In the genomic region with DNA sequence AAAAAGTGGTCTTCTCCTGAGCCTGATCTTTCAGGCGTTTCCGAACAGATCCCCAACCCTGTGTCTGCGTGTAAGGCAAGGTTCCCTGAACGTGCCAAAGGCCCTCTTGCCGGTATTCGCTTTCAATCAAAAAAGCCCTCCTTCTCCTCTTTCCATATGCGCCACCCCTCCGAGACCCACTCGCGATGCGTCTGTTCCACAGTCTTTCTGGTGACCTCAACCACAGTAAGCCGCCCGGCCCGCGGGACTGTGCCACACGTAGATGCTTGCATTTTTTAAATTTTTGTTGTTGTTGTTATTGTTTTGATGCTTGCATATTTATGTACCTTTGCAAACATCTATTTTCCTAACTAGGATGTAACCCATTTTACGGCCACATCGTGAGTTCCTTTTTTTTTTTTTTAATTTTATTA, we compare ENCODE assay signal across 8 cellular contexts. TPM values are rescaled to one million over a fixed set of nuclear protein-coding genes. Genes with fewer than 3 reads are reported as not detected.
DNase-seq lines count a peak whose midpoint lies in the region; ATAC-seq and TF ChIP-seq lines count a peak whose summit lies in the region.

No MANE protein-coding gene starts in this region.

- no peaks in the 10 kb centered on the region for H3F3A ChIP-seq in PC-3 (ENCODE audit: low read length, unreplicated experiment)

- CTCF ChIA-PET in PC-3 (lab: Charles Lee): interaction anchor here (1.0 to 2.3 kb wide), 5 partner anchors 11 to 50 kb away, joined by 3 to 19 read pairs (median 3); partner anchors contain the start of gene SPHK1

- H3K9me3 ChIP-seq in PC-3 (ENCODE audit: low read length): no peaks in the 10 kb centered on the region
- no peaks in the 10 kb centered on the region for H3K9me3 ChIP-seq in esophagus (ENCODE audit: control insufficient read depth in 2 of 2, insufficient read depth in 1 of 2, low read depth in 1 of 2, low read length in 1 of 2)
- no peaks in the 10 kb centered on the region for H3K9me3 ChIP-seq in ovary

- no peaks in the 10 kb centered on the region for H3K27me3 ChIP-seq in GM06990 (replicated peaks; ENCODE audit: control insufficient read depth, insufficient read depth, low read length)
- H3K27me3 ChIP-seq in PC-3 (ENCODE audit: low read length): no peaks in the 10 kb centered on the region
- no peaks in the 10 kb centered on the region for H3K27me3 ChIP-seq in esophagus (ENCODE audit: control insufficient read depth in 1 of 2, insufficient read depth in 2 of 2, low read length in 2 of 2)
- no peaks in the 10 kb centered on the region for H3K27me3 ChIP-seq in ovary

- H3K27ac ChIP-seq in PC-3 (ENCODE audit: low read length): peak overlapping the region; percentile 81
- peak overlapping the region; percentile 88 to 95 for H3K27ac ChIP-seq in esophagus (ENCODE audit: low read depth in 2 of 2, low read length in 1 of 2)
- H3K27ac ChIP-seq in ovary: no peak overlapping the region

- BruUV-seq in PC-3 (replicated peaks; lab: Mats Ljungman, UMichigan): TSS peak; percentile 75

- peak overlapping the region; percentile 73 for H3K4me3 ChIP-seq in GM06990 (replicated peaks; ENCODE audit: low read depth, low read length)
- peak overlapping the region; percentile 92 for H3K4me3 ChIP-seq in PC-3 (ENCODE audit: low read length)
- peak overlapping the region; percentile 82 to 91 for H3K4me3 ChIP-seq in esophagus (ENCODE audit: low read depth in 1 of 2, low read length in 2 of 2)
- H3K4me3 ChIP-seq in ovary: peak overlapping the region; percentile 83

- no peaks in the 10 kb centered on the region for H3K36me3 ChIP-seq in GM06990 (ENCODE audit: control insufficient read depth, insufficient read depth, low read length)
- no peaks in the 10 kb centered on the region for H3K36me3 ChIP-seq in PC-3 (ENCODE audit: low read depth, low read length)
- H3K36me3 ChIP-seq in esophagus (ENCODE audit: control insufficient read depth in 2 of 2, insufficient read depth in 2 of 2, low read length in 1 of 2): no peaks in the 10 kb centered on the region
- H3K36me3 ChIP-seq in ovary: no peaks in the 10 kb centered on the region

- peak overlapping the region; percentile 90 for H3K4me2 ChIP-seq in PC-3 (ENCODE audit: low read length)

- ATAC-seq in PC-3 (no peak; the same call in 1 of the 2 replicates), GM18867 (IDR thresholded peaks at IDR 0.05; ENCODE audit: unreplicated experiment) (no peak)

- H3K9ac ChIP-seq in PC-3 (ENCODE audit: low read length): peak overlapping the region; percentile 78

- TF ChIP-seq EP300 in ovary (IDR thresholded peaks at IDR 0.05): no peak

- POLR2A ChIA-PET in PC-3 (lab: Charles Lee; ENCODE audit: unreplicated experiment): interaction anchor here (0.7 to 1.0 kb wide), 2 partner anchors 16 to 59 kb away, joined by 4 to 13 read pairs; no protein-coding TSS in a partner anchor

- peak overlapping the region; percentile 94 for H2AFZ ChIP-seq in PC-3 (ENCODE audit: low read length)

- DNase-seq in GM06990 (ENCODE audit: extremely low read depth, insufficient read length): no peak
- DNase-seq in PC-3: no peak
- DNase-seq in ovary: no peak
- no peak for DNase-seq in NCI-H146 (lab: John Stamatoyannopoulos, UW)
- DNase-seq in epidermal melanocyte (ENCODE audit: insufficient read length, low spot score): no peak
- DNase-seq in UCSD-AML1 (lab: John Stamatoyannopoulos, UW; ENCODE audit: unreplicated experiment): no peak

- peaks cover 24% of the 10 kb centered on the region for H3K4me1 ChIP-seq in PC-3 (ENCODE audit: insufficient read depth, low read length)
- peaks cover 0 to 3% of the 10 kb centered on the region in 2 donors for H3K4me1 ChIP-seq in esophagus (ENCODE audit: control insufficient read depth in 2 of 2, insufficient read depth in 2 of 2, low read length in 1 of 2)
- H3K4me1 ChIP-seq in ovary (ENCODE audit: insufficient read depth): peaks cover 3% of the 10 kb centered on the region

- H3K9me2 ChIP-seq in PC-3 (replicated peaks; ENCODE audit: low read length): no peaks in the 10 kb centered on the region

- peaks cover 40% of the 10 kb centered on the region for H3K79me2 ChIP-seq in PC-3 (ENCODE audit: low read length)

- no peak for TF ChIP-seq POLR2A in ovary (IDR thresholded peaks at IDR 0.05)

- 2% methylated on average over 18 of the region's 18 CpGs for WGBS in esophagus, 2 donors
- 1% methylated on average over 18 of the region's 18 CpGs for WGBS in ovary, 3 donors

- TF ChIP-seq CTCF in GM06990 (IDR thresholded peaks at IDR 0.05; ENCODE audit: insufficient read depth, low read length, poor library complexity, severe bottlenecking) (no peak), PC-3 (conservative IDR thresholded peaks at IDR 0.05; ENCODE audit: low read depth, low read length) (no peak), ovary (IDR thresholded peaks at IDR 0.05) (no peak)

- H4K20me1 ChIP-seq in PC-3 (ENCODE audit: low read length): no peaks in the 10 kb centered on the region

- intact Hi-C loops in PC-3 (cut with micrococcal nuclease) (loop anchor here (2.0 to 5.0 kb wide), 2 partner anchors 16 to 33 kb away; no protein-coding TSS in a partner anchor), ovary (cut with DNase I) (no loop called here)

RNA-seq across cellular contexts. Expression of gene PRPSAP1, which starts 0.6 kb away (rescaled TPM):
- total RNA-seq in PC-3 (2014; rRNA removed) (43.9 and 47.8 TPM in 2 replicates), ovary (10 to 100 TPM; 26.1 to 50.4 (median 44.5) TPM)
- polyA plus RNA-seq in esophagus (10 to 100 TPM; 34.8 to 43.1 TPM), ovary (10 to 100 TPM; 42.9 to 57.9 TPM)

RNA-seq across cellular contexts. Expression of gene SPHK1, which starts 30.1 kb away (rescaled TPM):
- total RNA-seq in PC-3 (2014; rRNA removed): 54.2 and 59.7 TPM in 2 replicates
- polyA plus RNA-seq in esophagus: 10 to 100 TPM; 20.5 to 23.0 TPM
- 1 to 10 TPM; 1.8 to 9.2 (median 3.7) TPM for total RNA-seq in ovary
- 1 to 10 TPM in 1 of 2 donors, under 1 TPM in 1; 0.80 to 4.0 TPM for polyA plus RNA-seq in ovary

RNA-seq across cellular contexts. Expression of gene QRICH2, which starts 46.2 kb away (rescaled TPM):
- total RNA-seq in PC-3 (2014; rRNA removed) (2.2 and 5.7 TPM in 2 replicates), ovary (1 to 10 TPM; 1.1 to 3.8 (median 1.5) TPM)
- polyA plus RNA-seq in esophagus (1 to 10 TPM; 2.1 to 5.6 TPM), ovary (1 to 10 TPM in 1 of 2 donors, under 1 TPM in 1; 0.42 to 1.9 TPM)

Comparison
In these comparisons a context has a peak if more than half of its experiments do, and no peak if none do; other contexts are left out.
1. H3K27ac ChIP-seq: peak in PC-3 (single experiment) and esophagus (2 of 2); none in ovary (0 of 2).
2. Peak in every context shown above with its lines, with median percentiles within 50 percentile points of each other: H3K4me3 ChIP-seq.